Comparison of ENCODE assay signal across 1 cellular context in the genomic region with DNA sequence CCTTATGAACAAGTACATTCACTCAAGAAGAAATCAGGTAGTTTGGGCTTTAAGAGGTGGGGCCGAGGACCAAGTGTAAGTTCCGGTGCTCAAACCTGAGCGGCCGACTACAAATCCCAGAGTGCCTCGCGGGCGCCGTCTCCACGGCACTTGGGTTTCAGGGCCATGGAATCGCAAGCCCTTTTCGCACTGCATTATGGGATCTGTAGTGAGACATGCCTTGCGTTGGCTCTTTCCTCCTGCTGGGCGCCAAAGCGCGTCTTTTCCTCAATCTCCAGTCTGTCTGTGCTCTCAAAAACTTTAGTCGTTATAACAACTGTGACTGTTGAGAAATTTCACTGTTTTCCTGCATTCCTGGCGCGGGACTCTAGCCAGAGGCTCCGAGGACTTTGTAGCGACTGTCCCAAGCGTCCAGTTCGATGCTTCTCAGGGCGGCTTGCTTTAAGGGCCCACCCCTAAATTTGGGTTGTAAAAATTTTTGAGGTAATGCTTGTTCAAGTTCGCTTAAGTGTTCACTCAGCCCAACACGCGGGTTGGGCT.
TF ChIP-seq lines count a peak whose summit lies in the region.

No MANE protein-coding gene starts in this region.

TF ChIP-seq in K562, 482 proteins besides CTCF, POLR2A, EP300 and RAD21 (continued from another document and continues in another):
- TF ChIP-seq ZBTB40 (IDR thresholded peaks at IDR 0.05): peak; percentile 57
- no peak for TF ChIP-seq ZBTB40 (CRISPR knock-in tag; IDR thresholded peaks at IDR 0.05)
- TF ChIP-seq NR4A1 (CRISPR knock-in tag; IDR thresholded peaks at IDR 0.05): no peak
- TF ChIP-seq NR4A1 (tag; IDR thresholded peaks at IDR 0.05): no peak
- TF ChIP-seq ZC3H4 (CRISPR knock-in tag; IDR thresholded peaks at IDR 0.05; ENCODE audit: borderline replicate concordance): no peak
- no peak for TF ChIP-seq GTF2F1 (IDR thresholded peaks at IDR 0.05; ENCODE audit: low read depth, low read length)
- TF ChIP-seq MTA3 (IDR thresholded peaks at IDR 0.05; ENCODE audit: borderline replicate concordance): no peak
- no peak for TF ChIP-seq MCM5 (IDR thresholded peaks at IDR 0.05; ENCODE audit: low read depth)
- TF ChIP-seq DPF2 (IDR thresholded peaks at IDR 0.05): peak; percentile 37; the same call in 1 of the 2 replicates
- TF ChIP-seq OTX1 (CRISPR knock-in tag; IDR thresholded peaks at IDR 0.05): no peak
- 0 out of 4 replicates have a peak, but pooled peaks of 1 of the 2 experiments have one; percentile 25 for TF ChIP-seq FOXK2 (conservative IDR thresholded peaks at IDR 0.05 in 1 of 2, IDR thresholded peaks at IDR 0.05 in 1 of 2; ENCODE audit: low read depth in 2 of 2)
- no peak for TF ChIP-seq BCL6 (CRISPR knock-in tag; IDR thresholded peaks at IDR 0.05)
- TF ChIP-seq MEIS2 (IDR thresholded peaks at IDR 0.05; ENCODE audit: partially characterized antibody): no peak
- TF ChIP-seq GATAD2A (IDR thresholded peaks at IDR 0.05): no peak; the same call in 1 of the 2 replicates
- no peak for TF ChIP-seq ZNF740 (CRISPR knock-in tag; IDR thresholded peaks at IDR 0.05)
- TF ChIP-seq ZNF740 (tag; IDR thresholded peaks at IDR 0.05): no peak
- no peak for TF ChIP-seq BRF1 (IDR thresholded peaks at IDR 0.05; ENCODE audit: borderline replicate concordance, extremely low read depth, insufficient read length)
- TF ChIP-seq DIDO1 (tag; IDR thresholded peaks at IDR 0.05; ENCODE audit: low read depth): 0 out of 2 replicates have a peak, but pooled peaks have one; percentile 45
- TF ChIP-seq ZNF584 (CRISPR knock-in tag; IDR thresholded peaks at IDR 0.05; ENCODE audit: low read depth): no peak
- no peak for TF ChIP-seq PTRF (tag; IDR thresholded peaks at IDR 0.05)
- TF ChIP-seq PURB (CRISPR knock-in tag; IDR thresholded peaks at IDR 0.05; ENCODE audit: low read depth): no peak
- no peak for TF ChIP-seq MAZ (CRISPR knock-in tag; conservative IDR thresholded peaks at IDR 0.05 in 1 of 2, IDR thresholded peaks at IDR 0.05 in 1 of 2)
- TF ChIP-seq ZNF644 (tag; IDR thresholded peaks at IDR 0.05; ENCODE audit: low read depth): peak; percentile 36; the same call in 1 of the 2 replicates
- TF ChIP-seq FOXM1 (IDR thresholded peaks at IDR 0.05; ENCODE audit: low read depth): peak; percentile 50
- no peak for TF ChIP-seq FOXM1 (CRISPR knock-in tag; IDR thresholded peaks at IDR 0.05; ENCODE audit: low read depth)
- no peak for TF ChIP-seq ZEB2 (IDR thresholded peaks at IDR 0.05)
- TF ChIP-seq ZNF445 (CRISPR knock-in tag; IDR thresholded peaks at IDR 0.05; ENCODE audit: low read depth): no peak
- peak; percentile 83 to 85 for TF ChIP-seq SIX5 (IDR thresholded peaks at IDR 0.05; ENCODE audit: borderline replicate concordance in 1 of 2, insufficient read depth in 1 of 2, low read depth in 1 of 2, low read length in 2 of 2)
- TF ChIP-seq TRIM28 (IDR thresholded peaks at IDR 0.05): no peak
- no peak for TF ChIP-seq ZNF140 (CRISPR knock-in tag; IDR thresholded peaks at IDR 0.05)
- TF ChIP-seq HDAC1 (IDR thresholded peaks at IDR 0.05): peak in 1 of 2 experiments; percentile 24; a peak in 1 of 4 replicates
- no peak for TF ChIP-seq ZNF232 (CRISPR knock-in tag; IDR thresholded peaks at IDR 0.05)
- no peak for TF ChIP-seq IFI16 (CRISPR knock-in tag; IDR thresholded peaks at IDR 0.05)
- no peak for TF ChIP-seq COPS2 (conservative IDR thresholded peaks at IDR 0.05)
- no peak for TF ChIP-seq ZC3H8 (IDR thresholded peaks at IDR 0.05)
- 0 out of 2 replicates have a peak, but pooled peaks have one; percentile 32 for TF ChIP-seq FOXJ2 (tag; IDR thresholded peaks at IDR 0.05)
- TF ChIP-seq RHOXF2B (CRISPR knock-in tag; conservative IDR thresholded peaks at IDR 0.05): no peak
- TF ChIP-seq KLF1 (tag; IDR thresholded peaks at IDR 0.05): no peak
- TF ChIP-seq NFRKB (IDR thresholded peaks at IDR 0.05; ENCODE audit: low read depth): no peak
- no peak for TF ChIP-seq THRA (IDR thresholded peaks at IDR 0.05)
- no peak for TF ChIP-seq LEF1 (IDR thresholded peaks at IDR 0.05)
- no peak for TF ChIP-seq BACH1 (tag; IDR thresholded peaks at IDR 0.05)
- TF ChIP-seq, protein P1, sequence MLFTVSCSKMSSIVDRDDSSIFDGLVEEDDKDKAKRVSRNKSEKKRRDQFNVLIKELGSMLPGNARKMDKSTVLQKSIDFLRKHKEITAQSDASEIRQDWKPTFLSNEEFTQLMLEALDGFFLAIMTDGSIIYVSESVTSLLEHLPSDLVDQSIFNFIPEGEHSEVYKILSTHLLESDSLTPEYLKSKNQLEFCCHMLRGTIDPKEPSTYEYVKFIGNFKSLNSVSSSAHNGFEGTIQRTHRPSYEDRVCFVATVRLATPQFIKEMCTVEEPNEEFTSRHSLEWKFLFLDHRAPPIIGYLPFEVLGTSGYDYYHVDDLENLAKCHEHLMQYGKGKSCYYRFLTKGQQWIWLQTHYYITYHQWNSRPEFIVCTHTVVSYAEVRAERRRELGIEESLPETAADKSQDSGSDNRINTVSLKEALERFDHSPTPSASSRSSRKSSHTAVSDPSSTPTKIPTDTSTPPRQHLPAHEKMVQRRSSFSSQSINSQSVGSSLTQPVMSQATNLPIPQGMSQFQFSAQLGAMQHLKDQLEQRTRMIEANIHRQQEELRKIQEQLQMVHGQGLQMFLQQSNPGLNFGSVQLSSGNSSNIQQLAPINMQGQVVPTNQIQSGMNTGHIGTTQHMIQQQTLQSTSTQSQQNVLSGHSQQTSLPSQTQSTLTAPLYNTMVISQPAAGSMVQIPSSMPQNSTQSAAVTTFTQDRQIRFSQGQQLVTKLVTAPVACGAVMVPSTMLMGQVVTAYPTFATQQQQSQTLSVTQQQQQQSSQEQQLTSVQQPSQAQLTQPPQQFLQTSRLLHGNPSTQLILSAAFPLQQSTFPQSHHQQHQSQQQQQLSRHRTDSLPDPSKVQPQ (CRISPR knock-in tag; IDR thresholded peaks at IDR 0.05; ENCODE audit: borderline replicate concordance): no peak
- no peak for TF ChIP-seq KDM2B (CRISPR knock-in tag; IDR thresholded peaks at IDR 0.05)
- TF ChIP-seq TRIM25 (IDR thresholded peaks at IDR 0.05; ENCODE audit: borderline replicate concordance): no peak
- no peak for TF ChIP-seq ZNF347 (CRISPR knock-in tag; IDR thresholded peaks at IDR 0.05; ENCODE audit: low read depth)
- peak; percentile 35; the same call in 1 of the 2 replicates for TF ChIP-seq TFAP4 (CRISPR knock-in tag; IDR thresholded peaks at IDR 0.05; ENCODE audit: borderline replicate concordance)
- TF ChIP-seq CCAR2 (IDR thresholded peaks at IDR 0.05; ENCODE audit: low read depth, low read length): no peak
